ENCODE assay signal across 1 cellular context in the genomic region with DNA sequence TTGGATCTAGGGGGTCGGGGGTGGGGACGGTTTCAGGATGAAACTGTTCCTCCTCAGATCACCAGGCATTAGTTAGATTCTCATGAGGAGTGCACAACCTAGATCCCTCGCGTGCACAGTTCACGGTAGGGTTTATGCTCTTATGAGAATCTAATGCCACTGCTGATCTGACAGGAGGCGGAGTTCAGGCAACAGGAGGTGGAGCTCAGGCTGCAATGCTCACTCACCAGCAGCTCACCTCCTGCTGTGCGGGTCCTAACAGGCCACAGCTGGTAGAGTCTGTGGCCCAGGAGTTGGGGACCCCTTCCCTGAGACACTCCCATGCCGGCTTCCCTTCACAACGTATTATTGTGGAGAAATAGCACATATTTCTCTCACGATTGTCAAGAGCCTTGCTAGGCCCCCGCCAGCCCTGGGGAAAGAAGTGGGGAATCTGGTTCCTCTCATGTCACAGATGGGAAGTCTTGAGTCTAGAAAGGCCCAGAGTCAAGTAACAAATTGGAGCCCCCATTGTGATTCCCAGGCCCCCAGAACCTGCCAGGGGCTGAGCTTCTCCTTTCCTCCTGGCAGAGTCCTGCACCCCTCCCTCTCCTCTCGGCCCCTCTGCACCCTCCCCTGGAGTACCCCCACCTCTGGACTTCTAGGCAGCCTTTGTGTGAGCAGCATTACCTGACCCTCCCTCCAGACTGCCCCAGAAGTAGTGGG.
TF ChIP-seq lines count a peak whose summit lies in the region.

No MANE protein-coding gene starts in this region.

TF ChIP-seq in GM23338, 12 proteins besides CTCF, POLR2A, EP300 and RAD21 (continued from another document):
- TF ChIP-seq, protein P1, sequence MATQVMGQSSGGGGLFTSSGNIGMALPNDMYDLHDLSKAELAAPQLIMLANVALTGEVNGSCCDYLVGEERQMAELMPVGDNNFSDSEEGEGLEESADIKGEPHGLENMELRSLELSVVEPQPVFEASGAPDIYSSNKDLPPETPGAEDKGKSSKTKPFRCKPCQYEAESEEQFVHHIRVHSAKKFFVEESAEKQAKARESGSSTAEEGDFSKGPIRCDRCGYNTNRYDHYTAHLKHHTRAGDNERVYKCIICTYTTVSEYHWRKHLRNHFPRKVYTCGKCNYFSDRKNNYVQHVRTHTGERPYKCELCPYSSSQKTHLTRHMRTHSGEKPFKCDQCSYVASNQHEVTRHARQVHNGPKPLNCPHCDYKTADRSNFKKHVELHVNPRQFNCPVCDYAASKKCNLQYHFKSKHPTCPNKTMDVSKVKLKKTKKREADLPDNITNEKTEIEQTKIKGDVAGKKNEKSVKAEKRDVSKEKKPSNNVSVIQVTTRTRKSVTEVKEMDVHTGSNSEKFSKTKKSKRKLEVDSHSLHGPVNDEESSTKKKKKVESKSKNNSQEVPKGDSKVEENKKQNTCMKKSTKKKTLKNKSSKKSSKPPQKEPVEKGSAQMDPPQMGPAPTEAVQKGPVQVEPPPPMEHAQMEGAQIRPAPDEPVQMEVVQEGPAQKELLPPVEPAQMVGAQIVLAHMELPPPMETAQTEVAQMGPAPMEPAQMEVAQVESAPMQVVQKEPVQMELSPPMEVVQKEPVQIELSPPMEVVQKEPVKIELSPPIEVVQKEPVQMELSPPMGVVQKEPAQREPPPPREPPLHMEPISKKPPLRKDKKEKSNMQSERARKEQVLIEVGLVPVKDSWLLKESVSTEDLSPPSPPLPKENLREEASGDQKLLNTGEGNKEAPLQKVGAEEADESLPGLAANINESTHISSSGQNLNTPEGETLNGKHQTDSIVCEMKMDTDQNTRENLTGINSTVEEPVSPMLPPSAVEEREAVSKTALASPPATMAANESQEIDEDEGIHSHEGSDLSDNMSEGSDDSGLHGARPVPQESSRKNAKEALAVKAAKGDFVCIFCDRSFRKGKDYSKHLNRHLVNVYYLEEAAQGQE (IDR thresholded peaks at IDR 0.05; ENCODE audit: unreplicated experiment): no peak
- TF ChIP-seq STAT1 (IDR thresholded peaks at IDR 0.05; ENCODE audit: unreplicated experiment) (no peak), EZH2phosphoT487 (IDR thresholded peaks at IDR 0.05; ENCODE audit: unreplicated experiment) (no peak), ZNF331 (CRISPR knock-in tag; IDR thresholded peaks at IDR 0.05; ENCODE audit: low read depth) (no peak)
- TF ChIP-seq, protein P2, sequence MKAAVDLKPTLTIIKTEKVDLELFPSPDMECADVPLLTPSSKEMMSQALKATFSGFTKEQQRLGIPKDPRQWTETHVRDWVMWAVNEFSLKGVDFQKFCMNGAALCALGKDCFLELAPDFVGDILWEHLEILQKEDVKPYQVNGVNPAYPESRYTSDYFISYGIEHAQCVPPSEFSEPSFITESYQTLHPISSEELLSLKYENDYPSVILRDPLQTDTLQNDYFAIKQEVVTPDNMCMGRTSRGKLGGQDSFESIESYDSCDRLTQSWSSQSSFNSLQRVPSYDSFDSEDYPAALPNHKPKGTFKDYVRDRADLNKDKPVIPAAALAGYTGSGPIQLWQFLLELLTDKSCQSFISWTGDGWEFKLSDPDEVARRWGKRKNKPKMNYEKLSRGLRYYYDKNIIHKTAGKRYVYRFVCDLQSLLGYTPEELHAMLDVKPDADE (IDR thresholded peaks at IDR 0.05): no peak
